ENCODE assay signal across 31 cellular contexts in genomic region chr6:113736978-113737377, GRCh38.
"Had no signal": no experiment of that assay in that cellular context is flagged by ENCODE, and none has a peak within 500 bp of the region (broad histone marks: within the 10 kb centered on the region; RNA-seq: fewer than 3 reads in every experiment).

No MANE protein-coding gene starts in this region.

- H3K36me3 ChIP-seq: ascending aorta, cardiac muscle cell had no signal

- H3K27ac ChIP-seq: ascending aorta, cardiac muscle cell, VCaP had no signal

- DNase-seq: activated B cell treated with CpG ODN at 0.5 μM for 24 hours; activated CD4-positive, alpha-beta memory T cell treated with anti-CD3 and anti-CD28 coated beads for 36 hours; activated CD4-positive, alpha-beta T cell treated with anti-CD3 and anti-CD28 coated beads for 4 hours; activated CD4-positive, alpha-beta T cell treated with anti-CD3 and anti-CD28 coated beads, Interleukin-2, amount 10 ng/mL, durations not matched to agents 24 days and 14 days; activated CD4-positive, alpha-beta T cell treated with anti-CD3 and anti-CD28 coated beads, Interleukin-2, amount 50 U/mL, for 1 hour; activated CD4-positive, alpha-beta T cell treated with anti-CD3 and anti-CD28 coated beads, Interleukin-2, amount 50 U/mL, for 4 hours; activated CD4-positive, CD25-positive, alpha-beta regulatory T cell treated with anti-CD3 and anti-CD28 coated beads, Interleukin-2, amount 50 U/mL, for 72 hours; activated CD8-positive, alpha-beta memory T cell treated with anti-CD3 and anti-CD28 coated beads for 24 hours; activated CD8-positive, alpha-beta memory T cell treated with anti-CD3 and anti-CD28 coated beads, Interleukin-2, amount 10 ng/mL, durations not matched to agents 7 days and 5 days; activated CD8-positive, alpha-beta memory T cell treated with anti-CD3 and anti-CD28 coated beads, Interleukin-2, amount 50 U/mL, for 48 hours; activated CD8-positive, alpha-beta T cell treated with anti-CD3 and anti-CD28 coated beads for 36 hours; activated effector memory CD4-positive, alpha-beta T cell treated with Interleukin-2 at 50 U/mL for 16 hours; activated gamma-delta T cell; activated naive CD4-positive, alpha-beta T cell treated with anti-CD3 and anti-CD28 coated beads, Interleukin-2, amount 10 ng/mL, durations not matched to agents 7 days and 5 days; activated naive CD4-positive, alpha-beta T cell treated with Interleukin-2 at 50 U/mL for 16 hours; activated naive CD8-positive, alpha-beta T cell treated with anti-CD3 and anti-CD28 coated beads, Interleukin-2, amount 10 ng/mL, durations not matched to agents 7 days and 5 days; activated naive CD8-positive, alpha-beta T cell treated with anti-CD3 and anti-CD28 coated beads, Interleukin-2, amount 50 U/mL, for 24 hours; activated T-cell treated with anti-CD3 and anti-CD28 coated beads, Interleukin-2, amount 50 U/mL, for 24 hours; activated T-cell treated with anti-CD3 and anti-CD28 coated beads, Interleukin-2, amount 50 U/mL, for 48 hours; amygdala; anterior cingulate cortex; caudate nucleus; cerebellar nuclear complex; T-helper 1 cell; T-helper 2 cell; T-helper 9 cell had no signal

- H3K9me3 ChIP-seq: ascending aorta had no signal

- FAIRE-seq: bronchial epithelial cell, TTC549 had no signal

- H3K4me3 ChIP-seq: ascending aorta, cardiac muscle cell had no signal

- H3K27me3 ChIP-seq: ascending aorta had no signal

- ATAC-seq: activated CD8-positive, alpha-beta memory T cell treated with anti-CD3 and anti-CD28 coated beads, Interleukin-2, amount 10 ng/mL, durations not matched to agents 7 days and 5 days; activated CD8-positive, alpha-beta T cell treated with anti-CD3 and anti-CD28 coated beads for 36 hours; activated naive CD8-positive, alpha-beta T cell treated with anti-CD3 and anti-CD28 coated beads, Interleukin-2, amount 50 U/mL, for 24 hours had no signal
